8 cellular contexts compared by ENCODE assay signal in genomic region chr4:53688186-53688790, GRCh38.
DNase-seq lines count a peak whose midpoint lies in the region; ATAC-seq and TF ChIP-seq lines count a peak whose summit lies in the region.

No MANE protein-coding gene starts in this region.

- no peak for TF ChIP-seq POLR2A in Peyer's patch (IDR thresholded peaks at IDR 0.05)

- H3K27ac ChIP-seq in Peyer's patch (peak overlapping the region in 2 of 4 donors; percentile 44 to 45), lower lobe of right lung (no peak overlapping the region)

- H3K27me3 ChIP-seq in Peyer's patch (no peaks in the 10 kb centered on the region), lower lobe of right lung (ENCODE audit: low read depth) (peaks cover 2% of the 10 kb centered on the region)

- H3K4me1 ChIP-seq in Peyer's patch (no peaks in the 10 kb centered on the region), lower lobe of right lung (peaks cover 8% of the 10 kb centered on the region)

- H3K36me3 ChIP-seq in Peyer's patch (no peaks in the 10 kb centered on the region), lower lobe of right lung (no peaks in the 10 kb centered on the region)

- TF ChIP-seq CTCF in AG09309 (IDR thresholded peaks at IDR 0.05; ENCODE audit: control insufficient read depth, insufficient read depth, low read depth, low read length, missing control alignments) (no peak), Peyer's patch (IDR thresholded peaks at IDR 0.05) (no peak), lower lobe of right lung (IDR thresholded peaks at IDR 0.05) (no peak)

- no peaks in the 10 kb centered on the region for H3K9me3 ChIP-seq in Peyer's patch
- H3K9me3 ChIP-seq in lower lobe of right lung: no peaks in the 10 kb centered on the region

- peak; percentile 96 for ATAC-seq in GM18909 (IDR thresholded peaks at IDR 0.05; ENCODE audit: poor library complexity, unreplicated experiment)
- peak; percentile 80 for ATAC-seq in HG03108 (IDR thresholded peaks at IDR 0.05; ENCODE audit: unreplicated experiment)
- no peak for ATAC-seq in lower lobe of right lung

- H3K4me3 ChIP-seq in AG09309 (ENCODE audit: control insufficient read depth, low read depth, low read length) (no peak overlapping the region), Peyer's patch (no peak overlapping the region), lower lobe of right lung (no peak overlapping the region)

- DNase-seq in AG09309 (ENCODE audit: low read depth) (peak; percentile 98), SW480 (ENCODE audit: low spot score) (peak; percentile 55), islet precursor cell (peak; percentile 76), Peyer's patch (no peak), NCI-H2029 (lab: John Stamatoyannopoulos, UW) (no peak), lower lobe of right lung (no peak)

- intact Hi-C loops in lower lobe of right lung (cut with DNase I): no loop called here

Comparison
In these comparisons a context has a peak if more than half of its experiments do, and no peak if none do; other contexts are left out.
1. DNase-seq: peak in AG09309 (single experiment), SW480 (single experiment) and islet precursor cell (single experiment); none in Peyer's patch (0 of 3), NCI-H2029 (single experiment) and lower lobe of right lung (single experiment).
2. ATAC-seq: peak in GM18909 (single experiment) and HG03108 (single experiment); none in lower lobe of right lung (0 of 2).